9 cellular contexts compared by ENCODE assay signal in genomic region chr5:154214236-154215106, GRCh38. TPM values are rescaled to one million over a fixed set of nuclear protein-coding genes. Genes with fewer than 3 reads are reported as not detected.
A peak's percentile ranks its signal among the peaks of the same experiment; 100 is the strongest.
DNase-seq lines count a peak whose midpoint lies in the region; ATAC-seq and TF ChIP-seq lines count a peak whose summit lies in the region.
"Had no signal": no experiment of that assay in that cellular context is flagged by ENCODE, and none has a peak within 500 bp of the region (broad histone marks: within the 10 kb centered on the region; RNA-seq: fewer than 3 reads in every experiment).

No MANE protein-coding gene starts in this region.

- H3K9me3 Mint-ChIP-seq in MCF 10A (ENCODE audit: unreplicated experiment) = no peaks in the 10 kb centered on the region

- TF ChIP-seq POLR2A in stomach (IDR thresholded peaks at IDR 0.05) = no peak

- H3K9me3 ChIP-seq in stomach = no peaks in the 10 kb centered on the region
- H3K9me3 ChIP-seq: pancreas had no signal

- no peak for TF ChIP-seq EP300 in stomach (IDR thresholded peaks at IDR 0.05)

- H3K4me1 Mint-ChIP-seq in MCF 10A (ENCODE audit: insufficient read depth, unreplicated experiment) = peaks cover 27% of the 10 kb centered on the region

- H3K4me1 ChIP-seq in stomach = peaks cover 0 to 44% (median 24%) of the 10 kb centered on the region in 4 donors
- H3K4me1 ChIP-seq: pancreas had no signal

- no peaks in the 10 kb centered on the region for H3K27me3 ChIP-seq in stomach
- H3K27me3 ChIP-seq: pancreas had no signal

- peaks cover 7% of the 10 kb centered on the region for H3K36me3 Mint-ChIP-seq in MCF 10A (ENCODE audit: insufficient read depth, unreplicated experiment)

- peak overlapping the region; percentile 85 for H3K27ac Mint-ChIP-seq in MCF 10A (ENCODE audit: low read depth, unreplicated experiment)

- CTCF ChIA-PET in MCF 10A (lab: Yijun Ruan, JAX) = interaction anchor here (0.5 to 3.8 kb wide), 6 partner anchors 17 to 190 kb away, joined by 3 to 25 read pairs (median 6); partner anchors contain the start of gene GALNT10

- ATAC-seq in GM19397 (IDR thresholded peaks at IDR 0.05; ENCODE audit: unreplicated experiment) = peak; percentile 82
- ATAC-seq in HG03457 (IDR thresholded peaks at IDR 0.05; ENCODE audit: unreplicated experiment) = peak; percentile 82

- H3K27me3 Mint-ChIP-seq in MCF 10A (ENCODE audit: insufficient read depth, unreplicated experiment) = no peaks in the 10 kb centered on the region

- POLR2A ChIA-PET in MCF 10A (lab: Yijun Ruan, JAX) = interaction anchor here (0.6 to 2.7 kb wide), 12 partner anchors 16 to 232 kb away, joined by 3 to 31 read pairs (median 4); partner anchors contain the start of genes FAM114A2, GALNT10, MFAP3 and SAP30L

- DNase-seq in AML-193 (lab: John Stamatoyannopoulos, UW) (peak; percentile 15 to 17), MCF 10A (ENCODE audit: unreplicated experiment) (peak; percentile 92), NCI-H69 (lab: John Stamatoyannopoulos, UW) (no peak), stomach (no peak), islet precursor cell (no peak), posterior vena cava (ENCODE audit: low spot score) (no peak)
- DNase-seq: pancreas had no signal

- intact Hi-C loops in MCF 10A (cut with micrococcal nuclease) = loop anchor here (1.0 kb wide), 1 partner anchor 180 kb away; no protein-coding TSS in a partner anchor
- intact Hi-C loops in stomach (cut with DNase I; ENCODE audit: low total_unique reads) = no loop called here
- intact Hi-C loops in posterior vena cava (cut with DNase I) = no loop called here

- peaks cover 0 to 18% (median 10%) of the 10 kb centered on the region in 4 donors for H3K36me3 ChIP-seq in stomach
- H3K36me3 ChIP-seq: pancreas had no signal

- peak overlapping the region in 2 of 5 donors; percentile 27 to 52 for H3K27ac ChIP-seq in stomach
- H3K27ac ChIP-seq: pancreas had no signal

- 51 to 69% (median 67%) methylated on average over 5 of the region's 5 CpGs for WGBS in stomach, 5 donors

- peak overlapping the region; percentile 63 for H3K4me3 Mint-ChIP-seq in MCF 10A (ENCODE audit: unreplicated experiment)

- no peak overlapping the region for H3K4me3 ChIP-seq in stomach
- H3K4me3 ChIP-seq: pancreas had no signal

- TF ChIP-seq CTCF in MCF 10A (IDR thresholded peaks at IDR 0.05; ENCODE audit: unreplicated experiment) (no peak), stomach (IDR thresholded peaks at IDR 0.05) (no peak)

- BruUV-seq in MCF 10A (replicated peaks; lab: Mats Ljungman, UMichigan) = no TSS peak

RNA-seq across cellular contexts. Expression of gene GALNT10, which starts 23.9 kb away (rescaled TPM):
- 46.8 and 57.4 TPM in 2 replicates for total RNA-seq in MCF 10A (2022)
- 10 to 100 TPM; 24.9 to 76.4 (median 47.7) TPM for total RNA-seq in stomach
- 10 to 100 TPM in 1 of 3 donors, 1 to 10 TPM in 2; 5.3 to 12.2 (median 6.4) TPM for polyA plus RNA-seq in stomach
- 10 to 100 TPM; 25.2 to 30.6 TPM for total RNA-seq in posterior vena cava

Comparison
In these comparisons a context has a peak if more than half of its experiments do, and no peak if none do; other contexts are left out.
1. DNase-seq: peak in AML-193 (2 of 2) and MCF 10A (single experiment); none in NCI-H69 (single experiment), stomach (single experiment), islet precursor cell (single experiment) and posterior vena cava (single experiment).